Comparison of ENCODE assay signal across 8 cellular contexts in genomic region chr11:2194877-2195755, GRCh38. TPM values are rescaled to one million over a fixed set of nuclear protein-coding genes. Genes with fewer than 3 reads are reported as not detected.
DNase-seq lines count a peak whose midpoint lies in the region; ATAC-seq and TF ChIP-seq lines count a peak whose summit lies in the region.

No MANE protein-coding gene starts in this region.

- DNase-seq in Peyer's patch (peak; percentile 31 to 67 (median 56)), iPS-NIHi7 (ENCODE audit: extremely low spot score) (peak; percentile 83), NCI-H187 treated with DMSO at 0.1 percent for 48 hours (lab: John Stamatoyannopoulos, UW) (no peak)
- DNase-seq in activated naive CD4-positive, alpha-beta T cell treated with anti-CD3 and anti-CD28 coated beads, Interleukin-2, amount 10 ng/mL, durations not matched to agents 7 days and 5 days, result peak; percentile 69
- DNase-seq in stimulated activated CD8-positive, alpha-beta memory T cell treated with anti-CD3 and anti-CD28 coated beads, Interleukin-2, amount 100 ng/mL, for 48 hours (ENCODE audit: low read depth in 2 of 2), result peak; percentile 38 to 56

- H3K4me1 ChIP-seq in Peyer's patch, result no peaks in the 10 kb centered on the region

- H3K27ac ChIP-seq in 22Rv1 (peak overlapping the region; percentile 59; the same call in 1 of the 2 replicates), Peyer's patch (no peak overlapping the region)

- TF ChIP-seq CTCF in 22Rv1 (IDR thresholded peaks at IDR 0.05) (peak; percentile 97), GM12874 (IDR thresholded peaks at IDR 0.05; ENCODE audit: insufficient read depth, low read depth, low read length) (peak; percentile 94), Peyer's patch (IDR thresholded peaks at IDR 0.05) (peak; percentile 62 to 76 (median 71))

- no peak overlapping the region for H3K27ac Mint-ChIP-seq in activated naive CD4-positive, alpha-beta T cell treated with anti-CD3 and anti-CD28 coated beads, Interleukin-2, amount 10 ng/mL, durations not matched to agents 7 days and 5 days

- CTCF ChIA-PET in activated naive CD4-positive, alpha-beta T cell treated with anti-CD3 and anti-CD28 coated beads, Interleukin-2, amount 10 ng/mL, durations not matched to agents 7 days and 5 days (lab: Charles Lee), result interaction anchor here (0.7 to 4.4 kb wide), 8 partner anchors 9 to 225 kb away, joined by 3 to 37 read pairs (median 4); partner anchors contain the start of genes C11orf21 and TSPAN32

- H3K27me3 ChIP-seq in Peyer's patch, result no peaks in the 10 kb centered on the region

- no peaks in the 10 kb centered on the region for H3K36me3 Mint-ChIP-seq in activated naive CD4-positive, alpha-beta T cell treated with anti-CD3 and anti-CD28 coated beads, Interleukin-2, amount 10 ng/mL, durations not matched to agents 7 days and 5 days

- H3K9me3 Mint-ChIP-seq in activated naive CD4-positive, alpha-beta T cell treated with anti-CD3 and anti-CD28 coated beads, Interleukin-2, amount 10 ng/mL, durations not matched to agents 7 days and 5 days, result no peaks in the 10 kb centered on the region

- H3K4me3 Mint-ChIP-seq in activated naive CD4-positive, alpha-beta T cell treated with anti-CD3 and anti-CD28 coated beads, Interleukin-2, amount 10 ng/mL, durations not matched to agents 7 days and 5 days, result no peak overlapping the region

- no peaks in the 10 kb centered on the region for H3K9me3 ChIP-seq in Peyer's patch

- no peak for ATAC-seq in GM18867 (IDR thresholded peaks at IDR 0.05; ENCODE audit: unreplicated experiment)

- H3K4me1 Mint-ChIP-seq in activated naive CD4-positive, alpha-beta T cell treated with anti-CD3 and anti-CD28 coated beads, Interleukin-2, amount 10 ng/mL, durations not matched to agents 7 days and 5 days, result peaks cover 6% of the 10 kb centered on the region

- H3K36me3 ChIP-seq in Peyer's patch, result no peaks in the 10 kb centered on the region

- TF ChIP-seq POLR2A in Peyer's patch (IDR thresholded peaks at IDR 0.05), result no peak

- H3K4me3 ChIP-seq in Peyer's patch, result no peak overlapping the region

- H3K27me3 Mint-ChIP-seq in activated naive CD4-positive, alpha-beta T cell treated with anti-CD3 and anti-CD28 coated beads, Interleukin-2, amount 10 ng/mL, durations not matched to agents 7 days and 5 days, result peaks cover 26% of the 10 kb centered on the region

RNA-seq across cellular contexts. Expression of gene TH, which starts 23.5 kb away (rescaled TPM):
- total RNA-seq in Peyer's patch, result 1 to 10 TPM in 1 of 4 donors, not detected in 3; 1.7 TPM

RNA-seq across cellular contexts. Expression of gene INS, which starts 34.1 kb away (rescaled TPM):
- total RNA-seq in Peyer's patch, result not detected

RNA-seq across cellular contexts. Expression of gene IGF2, which starts 55.9 kb away (rescaled TPM):
- total RNA-seq in Peyer's patch, result 10 to 100 TPM in 1 of 4 donors, 1 to 10 TPM in 3; 1.9 to 15.5 (median 9.5) TPM
